Comparison of ENCODE assay signal across 19 cellular contexts in the genomic region with DNA sequence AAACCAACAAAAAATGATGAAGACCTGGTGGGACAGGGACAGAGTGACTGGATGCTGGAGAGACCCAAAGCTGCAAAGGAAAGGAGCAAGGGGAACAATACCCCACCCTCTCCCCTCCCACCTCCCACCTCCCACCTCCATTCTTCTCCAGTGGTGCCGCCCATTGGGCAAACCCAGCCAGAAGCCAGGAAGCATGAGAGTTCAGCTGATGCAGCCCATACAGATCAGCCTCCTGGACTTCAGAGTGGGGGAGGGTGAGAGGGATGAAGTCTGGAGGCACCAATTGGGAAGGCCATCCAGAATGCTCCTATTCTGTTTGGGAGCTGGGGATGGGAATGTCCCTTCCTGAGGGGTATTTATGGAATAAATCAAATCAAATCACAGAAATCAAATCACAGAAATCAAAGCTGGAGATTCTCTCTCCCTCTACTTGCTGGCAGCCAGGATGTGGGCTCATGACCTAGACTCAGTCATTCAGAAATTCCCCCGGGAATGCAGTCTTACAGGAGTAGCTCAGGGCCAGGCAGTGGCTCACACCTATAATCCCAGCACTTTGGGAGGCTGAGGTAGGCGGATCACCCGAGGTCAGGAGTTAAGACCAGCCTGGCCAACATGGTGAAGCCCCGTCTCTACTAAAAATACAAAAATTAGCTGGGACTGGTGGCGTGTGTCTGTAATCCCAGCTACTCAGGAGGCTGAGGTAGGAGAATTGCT. TPM values are rescaled to one million over a fixed set of nuclear protein-coding genes. Genes with fewer than 3 reads are reported as not detected.
DNase-seq lines count a peak whose midpoint lies in the region; ATAC-seq, FAIRE-seq and TF ChIP-seq lines count a peak whose summit lies in the region.
"Had no signal": no experiment of that assay in that cellular context is flagged by ENCODE, and none has a peak within 500 bp of the region (broad histone marks: within the 10 kb centered on the region; RNA-seq: fewer than 3 reads in every experiment).

No MANE protein-coding gene starts in this region.

- no peak overlapping the region for H2BK120ac ChIP-seq in IMR-90 (ENCODE audit: low read depth, low read length)
- H2BK120ac ChIP-seq in mesenchymal stem cell (ENCODE audit: low read depth, low read length), result no peak overlapping the region

- H3K79me2 ChIP-seq in astrocyte (ENCODE audit: insufficient read depth, low read length), result no peaks in the 10 kb centered on the region

- H3K4ac ChIP-seq in IMR-90 (ENCODE audit: low read depth, low read length), result no peak overlapping the region
- no peak overlapping the region for H3K4ac ChIP-seq in mesenchymal stem cell (ENCODE audit: low read depth in 1 of 2, low read length in 2 of 2)

- 0 out of 2 replicates have a peak, but pooled peaks cover 1% of the 10 kb centered on the region for H3K9me1 ChIP-seq in IMR-90 (ENCODE audit: insufficient read depth, low read length)

- BruUV-seq in IMR-90 (replicated peaks; lab: Mats Ljungman, UMichigan), result no TSS peak

- no peak overlapping the region for H4K91ac ChIP-seq in IMR-90 (ENCODE audit: insufficient read depth, low read depth, low read length)
- H4K91ac ChIP-seq in mesenchymal stem cell (ENCODE audit: low read length), result no peak overlapping the region

- peaks cover 68% of the 10 kb centered on the region for H3K4me1 ChIP-seq in BLaER1
- H3K4me1 ChIP-seq in IMR-90 (ENCODE audit: control insufficient read depth, insufficient read depth, low read length), result peaks cover 8% of the 10 kb centered on the region
- peaks cover 10% of the 10 kb centered on the region for H3K4me1 ChIP-seq in astrocyte (ENCODE audit: insufficient read depth, low read length)
- peaks cover 48% of the 10 kb centered on the region for H3K4me1 ChIP-seq in mesenchymal stem cell (ENCODE audit: control insufficient read depth, insufficient read depth, low read depth, low read length)
- H3K4me1 ChIP-seq in uterus, result no peaks in the 10 kb centered on the region

- no CpG with 5 or more reads among the region's 6 CpGs for WGBS in IMR-90 (ENCODE audit: extremely low coverage in 2 of 2, insufficient read length in 1 of 2), 2 experiments
- 71% methylated on average over 5 of the region's 6 CpGs for WGBS in mesenchymal stem cell

- no peak overlapping the region for H2BK5ac ChIP-seq in IMR-90 (ENCODE audit: low read depth, low read length, poor library complexity, severe bottlenecking)
- no peak overlapping the region for H2BK5ac ChIP-seq in mesenchymal stem cell (ENCODE audit: low read depth, low read length, poor library complexity, severe bottlenecking)

- H3K27me3 ChIP-seq in BLaER1 (no peaks in the 10 kb centered on the region), IMR-90 (ENCODE audit: control insufficient read depth, insufficient read depth, low read length) (no peaks in the 10 kb centered on the region; the same call in 1 of the 2 replicates), astrocyte (ENCODE audit: insufficient read depth, low read length) (no peaks in the 10 kb centered on the region), mesenchymal stem cell (ENCODE audit: control insufficient read depth in 1 of 2, insufficient read depth in 1 of 2, low read length in 2 of 2) (no peaks in the 10 kb centered on the region), uterus (no peaks in the 10 kb centered on the region)
- H3K27me3 ChIP-seq: gastroesophageal sphincter, MG63, right atrium auricular region had no signal

- intact Hi-C loops in IMR-90 (cut with micrococcal nuclease) (no loop called here), uterus (cut with DNase I; ENCODE audit: low total_unique reads) (no loop called here)

- H2BK12ac ChIP-seq in mesenchymal stem cell (ENCODE audit: low read length in 2 of 2), result no peak overlapping the region

- H3K27ac Mint-ChIP-seq in astrocyte (ENCODE audit: unreplicated experiment), result no peak overlapping the region
- H3K27ac Mint-ChIP-seq in endothelial cell (ENCODE audit: unreplicated experiment), result no peak overlapping the region
- H3K27ac Mint-ChIP-seq: activated CD8-positive, alpha-beta memory T cell treated with anti-CD3 and anti-CD28 coated beads, Interleukin-2, amount 10 ng/mL, durations not matched to agents 7 days and 5 days had no signal

- H3K9ac ChIP-seq in BLaER1 (no peak overlapping the region), IMR-90 (ENCODE audit: low read depth, low read length) (no peak overlapping the region), astrocyte (ENCODE audit: low read length) (no peak overlapping the region), mesenchymal stem cell (ENCODE audit: low read length) (no peak overlapping the region)

- no peak overlapping the region for H2AK5ac ChIP-seq in IMR-90 (ENCODE audit: low read depth, low read length)
- peak overlapping the region; percentile 83 for H2AK5ac ChIP-seq in mesenchymal stem cell (ENCODE audit: low read length, severe bottlenecking)

- no peaks in the 10 kb centered on the region for H3K9me3 Mint-ChIP-seq in astrocyte (ENCODE audit: unreplicated experiment)
- no peaks in the 10 kb centered on the region for H3K9me3 Mint-ChIP-seq in endothelial cell (ENCODE audit: unreplicated experiment)

- H3K36me3 ChIP-seq in BLaER1 (no peaks in the 10 kb centered on the region), IMR-90 (ENCODE audit: control insufficient read depth, insufficient read depth, low read length) (no peaks in the 10 kb centered on the region), astrocyte (ENCODE audit: insufficient read depth, low read length) (no peaks in the 10 kb centered on the region), mesenchymal stem cell (ENCODE audit: control insufficient read depth in 1 of 2, insufficient read depth in 2 of 2, low read depth in 1 of 2, low read length in 2 of 2) (no peaks in the 10 kb centered on the region), uterus (no peaks in the 10 kb centered on the region)
- H3K36me3 ChIP-seq: gastroesophageal sphincter, MG63, right atrium auricular region had no signal

- no peaks in the 10 kb centered on the region for H3K9me3 ChIP-seq in BLaER1
- no peaks in the 10 kb centered on the region for H3K9me3 ChIP-seq in IMR-90 (ENCODE audit: control insufficient read depth, insufficient read depth, low read length)
- no peaks in the 10 kb centered on the region for H3K9me3 ChIP-seq in astrocyte (ENCODE audit: insufficient read depth, low read depth, low read length)
- no peaks in the 10 kb centered on the region for H3K9me3 ChIP-seq in mesenchymal stem cell (ENCODE audit: control insufficient read depth, low read length)
- H3K9me3 ChIP-seq in uterus, result no peaks in the 10 kb centered on the region
- H3K9me3 ChIP-seq: gastroesophageal sphincter, MG63, right atrium auricular region had no signal

- H3K4me2 ChIP-seq in BLaER1, result peak overlapping the region; percentile 97
- H3K4me2 ChIP-seq in IMR-90 (ENCODE audit: low read depth, low read length), result no peak overlapping the region
- H3K4me2 ChIP-seq in astrocyte (ENCODE audit: low read length), result no peak overlapping the region
- H3K4me2 ChIP-seq in mesenchymal stem cell (ENCODE audit: low read length, poor library complexity, severe bottlenecking), result no peak overlapping the region

- H3K4me1 Mint-ChIP-seq in astrocyte (ENCODE audit: low read depth, unreplicated experiment) (peaks cover 28% of the 10 kb centered on the region), endothelial cell (ENCODE audit: unreplicated experiment) (peaks cover 7% of the 10 kb centered on the region)

- no peak overlapping the region for H2BK15ac ChIP-seq in IMR-90 (ENCODE audit: low read depth, low read length)
- no peak overlapping the region for H2BK15ac ChIP-seq in mesenchymal stem cell (ENCODE audit: low read depth, poor library complexity, severe bottlenecking)

- POLR2A ChIA-PET in IMR-90 (lab: Charles Lee; ENCODE audit: unreplicated experiment), result no interaction called here

- peak overlapping the region; percentile 45 for H3K4me3 Mint-ChIP-seq in astrocyte (ENCODE audit: unreplicated experiment)
- no peak overlapping the region for H3K4me3 Mint-ChIP-seq in endothelial cell (ENCODE audit: unreplicated experiment)
- H3K4me3 Mint-ChIP-seq: activated CD8-positive, alpha-beta memory T cell treated with anti-CD3 and anti-CD28 coated beads, Interleukin-2, amount 10 ng/mL, durations not matched to agents 7 days and 5 days had no signal

- no peak for FAIRE-seq in astrocyte (lab: Jason Lieb, UNC)
- FAIRE-seq: endothelial cell of umbilical vein had no signal

- no peak overlapping the region for H2BK20ac ChIP-seq in IMR-90 (ENCODE audit: low read depth, low read length)

- CTCF ChIA-PET in IMR-90 (lab: Yijun Ruan, JAX), result no interaction called here

- H2AFZ ChIP-seq in IMR-90 (replicated peaks; ENCODE audit: low read length, poor library complexity) (no peak overlapping the region), astrocyte (ENCODE audit: low read depth, low read length) (no peak overlapping the region), mesenchymal stem cell (ENCODE audit: low read depth, low read length) (no peak overlapping the region)

- ATAC-seq in IMR-90 (ENCODE audit: low read depth) (no peak), GM21786 (IDR thresholded peaks at IDR 0.05; ENCODE audit: unreplicated experiment) (no peak), HG02981 (IDR thresholded peaks at IDR 0.05; ENCODE audit: unreplicated experiment) (no peak)
- ATAC-seq: activated CD8-positive, alpha-beta memory T cell treated with anti-CD3 and anti-CD28 coated beads, Interleukin-2, amount 10 ng/mL, durations not matched to agents 7 days and 5 days; gastroesophageal sphincter; HCT116 had no signal

- H4K20me1 ChIP-seq in BLaER1 (no peaks in the 10 kb centered on the region), IMR-90 (ENCODE audit: insufficient read depth, low read length) (no peaks in the 10 kb centered on the region), astrocyte (ENCODE audit: insufficient read depth, low read length) (no peaks in the 10 kb centered on the region)

- no peak overlapping the region for H3K4me3 ChIP-seq in BLaER1
- H3K4me3 ChIP-seq in IMR-90 (ENCODE audit: insufficient read depth, low read depth, low read length), result no peak overlapping the region
- no peak overlapping the region for H3K4me3 ChIP-seq in astrocyte (ENCODE audit: insufficient read depth, low read depth, low read length)
- H3K4me3 ChIP-seq in mesenchymal stem cell (ENCODE audit: insufficient read depth in 1 of 2, low read depth in 1 of 2, low read length in 2 of 2), result no peak overlapping the region
- no peak overlapping the region for H3K4me3 ChIP-seq in uterus
- H3K4me3 ChIP-seq: gastroesophageal sphincter, MG63, right atrium auricular region had no signal

- H3K18ac ChIP-seq in IMR-90 (ENCODE audit: low read depth, low read length) (no peak overlapping the region), mesenchymal stem cell (ENCODE audit: low read depth in 1 of 2, low read length in 2 of 2) (no peak overlapping the region)

- H3K23ac ChIP-seq in IMR-90 (ENCODE audit: low read depth, low read length), result no peak overlapping the region
- H3K23ac ChIP-seq in mesenchymal stem cell (ENCODE audit: low read length in 2 of 2), result no peak overlapping the region

- no peak for TF ChIP-seq RAD21 in IMR-90 (IDR thresholded peaks at IDR 0.05; ENCODE audit: low read length)

- H3K56ac ChIP-seq in IMR-90 (ENCODE audit: extremely low read depth, insufficient read depth, low read length), result no peak overlapping the region

- peak overlapping the region; percentile 7; the same call in 1 of the 2 replicates for H3K27ac ChIP-seq in BLaER1
- H3K27ac ChIP-seq in IMR-90 (ENCODE audit: insufficient read depth, low read length), result no peak overlapping the region
- no peak overlapping the region for H3K27ac ChIP-seq in astrocyte (ENCODE audit: low read depth, low read length)
- peak overlapping the region; percentile 28 for H3K27ac ChIP-seq in mesenchymal stem cell (ENCODE audit: low read length, poor library complexity, severe bottlenecking)
- no peak overlapping the region for H3K27ac ChIP-seq in uterus
- H3K27ac ChIP-seq: gastroesophageal sphincter, right atrium auricular region had no signal

- in situ Hi-C loops in IMR-90 (cut with MboI; ENCODE audit: low sequenced_read_pairs), result no loop called here

- peak; percentile 32 for DNase-seq in IMR-90
- DNase-seq in astrocyte (ENCODE audit: low read depth), result peak; percentile 17
- no peak for DNase-seq in mesenchymal stem cell
- no peak for DNase-seq in uterus
- DNase-seq in endothelial cell (ENCODE audit: low spot score), result no peak
- DNase-seq: activated CD4-positive, CD25-positive, alpha-beta regulatory T cell; activated CD8-positive, alpha-beta memory T cell treated with anti-CD3 and anti-CD28 coated beads, Interleukin-2, amount 10 ng/mL, durations not matched to agents 7 days and 5 days; activated effector memory CD4-positive, alpha-beta T cell treated with anti-CD3 and anti-CD28 coated beads, Interleukin-2, amount 50 U/mL, for 16 hours; AML-193; anterior cingulate cortex; MG63; NCI-H2029 had no signal

- H3K14ac ChIP-seq in IMR-90 (replicated peaks; ENCODE audit: low read depth, low read length) (no peak overlapping the region), mesenchymal stem cell (ENCODE audit: low read length in 2 of 2) (no peak overlapping the region)

- H3K27me3 Mint-ChIP-seq in astrocyte (ENCODE audit: low read depth, unreplicated experiment) (peaks cover 14% of the 10 kb centered on the region), endothelial cell (ENCODE audit: unreplicated experiment) (peaks cover 9% of the 10 kb centered on the region)

- TF ChIP-seq CTCF in IMR-90 (conservative IDR thresholded peaks at IDR 0.05; ENCODE audit: low read depth, low read length) (no peak), astrocyte (IDR thresholded peaks at IDR 0.05; ENCODE audit: insufficient read depth, low read depth, low read length) (no peak), uterus (IDR thresholded peaks at IDR 0.05) (no peak), endothelial cell (IDR thresholded peaks at IDR 0.05; ENCODE audit: unreplicated experiment) (no peak)

- no peak overlapping the region for H4K5ac ChIP-seq in IMR-90 (ENCODE audit: low read depth, low read length)

- H3K36me3 Mint-ChIP-seq in astrocyte (ENCODE audit: low read depth, unreplicated experiment), result no peaks in the 10 kb centered on the region
- H3K36me3 Mint-ChIP-seq in endothelial cell (ENCODE audit: low read depth, unreplicated experiment), result no peaks in the 10 kb centered on the region
- H3K36me3 Mint-ChIP-seq: activated CD8-positive, alpha-beta memory T cell treated with anti-CD3 and anti-CD28 coated beads, Interleukin-2, amount 10 ng/mL, durations not matched to agents 7 days and 5 days had no signal

- no peak overlapping the region for H2AK9ac ChIP-seq in IMR-90 (replicated peaks; ENCODE audit: low read depth, low read length, poor library complexity)

- TF ChIP-seq POLR2A in IMR-90 (IDR thresholded peaks at IDR 0.05; ENCODE audit: low read depth, low read length) (no peak), uterus (IDR thresholded peaks at IDR 0.05) (no peak)

- no peak overlapping the region for H4K8ac ChIP-seq in IMR-90 (ENCODE audit: low read depth in 2 of 2, low read length in 2 of 2)
- H4K8ac ChIP-seq in mesenchymal stem cell (ENCODE audit: low read length), result no peak overlapping the region

- H3K79me1 ChIP-seq in IMR-90 (ENCODE audit: low read depth in 1 of 2, low read length in 2 of 2) (no peaks in the 10 kb centered on the region), mesenchymal stem cell (replicated peaks; ENCODE audit: low read length, poor library complexity, severe bottlenecking) (no peaks in the 10 kb centered on the region)

- dilution Hi-C loops in IMR-90 (cut with HindIII; ENCODE audit: low sequenced_read_pairs, unreplicated experiment), result no loop called here

RNA-seq across cellular contexts. Expression of a gene that starts 31.1 kb away (rescaled TPM):
- total RNA-seq in IMR-90 (2012; rRNA removed), result 6.3 and 8.9 TPM in 2 replicates
- polyA plus RNA-seq in IMR-90 (2012; rRNA removed), result 14.5 and 15.8 TPM in 2 replicates
- 13.2 and 35.9 TPM in 2 replicates for polyA plus RNA-seq in IMR-90 (2012; cell fraction: cytosol; rRNA removed)
- 24.7 and 36.8 TPM in 2 replicates for polyA plus RNA-seq in IMR-90 (2012; cell fraction: nucleus; rRNA removed; ENCODE audit: low replicate concordance)
- total RNA-seq in astrocyte, result 42.7 and 55.3 TPM in 2 replicates
- 49.1 TPM for polyA plus RNA-seq in mesenchymal stem cell (2013, experiment 1 of 2)
- polyA plus RNA-seq in mesenchymal stem cell (2013, experiment 2 of 2), result 48.1 TPM
- 10 to 100 TPM; 15.6 to 60.8 (median 36.6) TPM for total RNA-seq in uterus
- 8.6 TPM for total RNA-seq in endothelial cell (ENCODE audit: unreplicated experiment)

Comparison
In these comparisons a context has a peak if more than half of its experiments do, and no peak if none do; other contexts are left out.
1. H3K27ac ChIP-seq: peak in BLaER1 (single experiment) and mesenchymal stem cell (single experiment); none in IMR-90 (single experiment), astrocyte (single experiment) and uterus (0 of 2).
2. DNase-seq: peak in IMR-90 (single experiment) and astrocyte (single experiment); none in mesenchymal stem cell (single experiment), uterus (0 of 2) and endothelial cell (single experiment).